ENCODE assay signal across 1 cellular context in the genomic region with DNA sequence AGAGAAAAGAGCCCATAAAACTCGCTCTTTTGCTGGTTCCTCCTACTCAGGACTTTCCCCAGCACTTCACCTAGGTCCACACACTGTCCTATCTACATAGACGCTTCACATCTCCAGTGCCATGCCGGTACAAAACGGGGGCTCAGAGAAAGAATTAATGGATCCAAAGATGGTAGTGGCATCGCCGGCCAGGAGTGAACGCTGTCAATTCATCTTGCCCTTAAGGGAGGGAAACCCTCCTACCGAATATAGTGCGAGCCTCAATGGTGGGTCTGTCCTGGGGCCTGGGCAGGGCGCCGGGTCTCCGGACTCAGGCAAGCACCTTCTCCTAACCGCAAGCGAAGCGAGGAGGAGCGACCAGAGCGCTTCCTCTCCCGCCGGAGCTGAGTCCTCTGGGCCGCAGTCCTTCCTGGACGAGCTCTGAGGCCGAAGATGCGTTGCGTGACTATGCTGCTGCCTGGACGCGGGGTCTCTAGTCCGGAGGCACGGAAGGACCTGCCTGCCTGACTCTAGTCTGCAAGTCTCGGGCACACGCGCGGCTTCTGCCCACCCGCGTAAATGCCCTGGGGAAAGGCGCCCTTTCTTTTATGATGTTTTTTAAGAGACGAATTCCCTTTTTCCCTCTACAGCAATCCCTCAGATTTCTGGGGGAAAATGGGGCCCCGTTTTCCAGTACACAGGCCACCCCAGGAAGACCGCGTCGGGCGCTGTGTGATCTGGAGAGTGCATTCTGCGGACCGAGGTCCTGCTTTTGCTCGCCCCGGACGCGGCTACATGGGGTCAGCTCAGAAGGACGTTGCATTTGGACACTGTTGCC.
TF ChIP-seq lines count a peak whose summit lies in the region.

No MANE protein-coding gene starts in this region.

TF ChIP-seq in IMR-90, 13 proteins besides CTCF, POLR2A, EP300 and RAD21:
- TF ChIP-seq, protein P1, sequence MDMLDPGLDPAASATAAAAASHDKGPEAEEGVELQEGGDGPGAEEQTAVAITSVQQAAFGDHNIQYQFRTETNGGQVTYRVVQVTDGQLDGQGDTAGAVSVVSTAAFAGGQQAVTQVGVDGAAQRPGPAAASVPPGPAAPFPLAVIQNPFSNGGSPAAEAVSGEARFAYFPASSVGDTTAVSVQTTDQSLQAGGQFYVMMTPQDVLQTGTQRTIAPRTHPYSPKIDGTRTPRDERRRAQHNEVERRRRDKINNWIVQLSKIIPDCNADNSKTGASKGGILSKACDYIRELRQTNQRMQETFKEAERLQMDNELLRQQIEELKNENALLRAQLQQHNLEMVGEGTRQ (IDR thresholded peaks at IDR 0.05; ENCODE audit: low read depth, low read length): no peak
- TF ChIP-seq, protein P2, sequence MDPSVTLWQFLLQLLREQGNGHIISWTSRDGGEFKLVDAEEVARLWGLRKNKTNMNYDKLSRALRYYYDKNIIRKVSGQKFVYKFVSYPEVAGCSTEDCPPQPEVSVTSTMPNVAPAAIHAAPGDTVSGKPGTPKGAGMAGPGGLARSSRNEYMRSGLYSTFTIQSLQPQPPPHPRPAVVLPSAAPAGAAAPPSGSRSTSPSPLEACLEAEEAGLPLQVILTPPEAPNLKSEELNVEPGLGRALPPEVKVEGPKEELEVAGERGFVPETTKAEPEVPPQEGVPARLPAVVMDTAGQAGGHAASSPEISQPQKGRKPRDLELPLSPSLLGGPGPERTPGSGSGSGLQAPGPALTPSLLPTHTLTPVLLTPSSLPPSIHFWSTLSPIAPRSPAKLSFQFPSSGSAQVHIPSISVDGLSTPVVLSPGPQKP (IDR thresholded peaks at IDR 0.05; ENCODE audit: borderline replicate concordance, low read depth, low read length): no peak
- TF ChIP-seq SMC3 (IDR thresholded peaks at IDR 0.05; ENCODE audit: low read depth, low read length): no peak
- TF ChIP-seq RFX5 (IDR thresholded peaks at IDR 0.05; ENCODE audit: low read depth, low read length): no peak
- no peak for TF ChIP-seq BHLHE40 (IDR thresholded peaks at IDR 0.05; ENCODE audit: low read depth, low read length)
- TF ChIP-seq MAZ (IDR thresholded peaks at IDR 0.05; ENCODE audit: borderline replicate concordance, low read depth, low read length): no peak
- TF ChIP-seq NFE2L2 (IDR thresholded peaks at IDR 0.05; ENCODE audit: low read depth, low read length): no peak
- no peak for TF ChIP-seq CEBPB (IDR thresholded peaks at IDR 0.05; ENCODE audit: low read depth, low read length)
- no peak for TF ChIP-seq CHD1 (IDR thresholded peaks at IDR 0.05; ENCODE audit: low read depth, low read length)
- no peak for TF ChIP-seq RCOR1 (IDR thresholded peaks at IDR 0.05; ENCODE audit: insufficient replicate concordance, low read length)
- TF ChIP-seq MAFK (IDR thresholded peaks at IDR 0.05; ENCODE audit: low read depth, low read length): no peak
- TF ChIP-seq FOS (IDR thresholded peaks at IDR 0.05; ENCODE audit: low read depth, low read length): no peak
- TF ChIP-seq MXI1 (IDR thresholded peaks at IDR 0.05; ENCODE audit: borderline replicate concordance, low read depth, low read length): no peak
